Comparison of ENCODE assay signal across 22 cellular contexts in genomic region chr17:72336804-72337070, GRCh38.
DNase-seq lines count a peak whose midpoint lies in the region; ATAC-seq and TF ChIP-seq lines count a peak whose summit lies in the region.
"Had no signal": no experiment of that assay in that cellular context is flagged by ENCODE, and none has a peak within 500 bp of the region (broad histone marks: within the 10 kb centered on the region; RNA-seq: fewer than 3 reads in every experiment).

No MANE protein-coding gene starts in this region.

- no peak for TF ChIP-seq EP300 in esophagus muscularis mucosa (IDR thresholded peaks at IDR 0.05)

- H3K36me3 Mint-ChIP-seq in brain, result no peaks in the 10 kb centered on the region
- H3K36me3 Mint-ChIP-seq: CD14-positive monocyte; CD8-positive, alpha-beta memory T cell had no signal

- peak overlapping the region in 4 of 5 experiments; percentile 73 to 91 (median 85) for H3K27ac Mint-ChIP-seq in brain
- H3K27ac Mint-ChIP-seq: CD4-positive, alpha-beta T cell; CD8-positive, alpha-beta memory T cell had no signal

- TF ChIP-seq CTCF in HEK293 (tag by site-specific recombination; IDR thresholded peaks at IDR 0.05) (no peak), brain (conservative IDR thresholded peaks at IDR 0.05) (no peak), esophagus muscularis mucosa (IDR thresholded peaks at IDR 0.05) (no peak)

- POLR2A ChIA-PET in HEK293 (lab: Yijun Ruan, JAX), result interaction anchor here (1.1 kb wide), 1 partner anchor 216 kb away, joined by 6 read pairs; the partner anchor contains the start of gene SOX9

- no peak overlapping the region for H3K27ac ChIP-seq in HEK293 (ENCODE audit: extremely low read depth, low read depth, low read length)
- peak overlapping the region; percentile 43 for H3K27ac ChIP-seq in layer of hippocampus (ENCODE audit: low read depth, low read length)
- peak overlapping the region; percentile 14 for H3K27ac ChIP-seq in mesodermal cell (ENCODE audit: low read depth, low read length, severe bottlenecking)
- no peak overlapping the region for H3K27ac ChIP-seq in esophagus muscularis mucosa (replicated peaks in 1 of 4)
- H3K27ac ChIP-seq: A549; BLaER1 treated with 17β-estradiol and CSF1 and Interleukin-3, amounts not matched to agents 10 nM and 100 nM had no signal

- no peak for ATAC-seq in HG02981 (IDR thresholded peaks at IDR 0.05; ENCODE audit: unreplicated experiment)
- ATAC-seq: A549 had no signal

- no peaks in the 10 kb centered on the region for H3K27me3 Mint-ChIP-seq in brain

- H3K36me3 ChIP-seq in HEK293 (ENCODE audit: control insufficient read depth in 2 of 2, insufficient read depth in 1 of 2, low read length in 2 of 2), result no peaks in the 10 kb centered on the region
- no peaks in the 10 kb centered on the region for H3K36me3 ChIP-seq in mesodermal cell (ENCODE audit: control insufficient read depth, insufficient read depth, low read length)
- H3K36me3 ChIP-seq in esophagus muscularis mucosa, result no peaks in the 10 kb centered on the region
- H3K36me3 ChIP-seq: BE2C; BLaER1 treated with 17β-estradiol and CSF1 and Interleukin-3, amounts not matched to agents 10 nM and 100 nM; HAP-1 had no signal

- H3K9me3 ChIP-seq in HEK293 (ENCODE audit: control insufficient read depth, insufficient read depth, low read depth, low read length) (no peaks in the 10 kb centered on the region), mesodermal cell (ENCODE audit: control insufficient read depth, low read length) (no peaks in the 10 kb centered on the region), esophagus muscularis mucosa (no peaks in the 10 kb centered on the region)
- H3K9me3 ChIP-seq: A549; BE2C; BLaER1 treated with 17β-estradiol and CSF1 and Interleukin-3, amounts not matched to agents 10 nM and 100 nM; HAP-1 had no signal

- H3K4me1 ChIP-seq in HEK293 (ENCODE audit: control insufficient read depth, insufficient read depth, low read length) (peaks cover 9% of the 10 kb centered on the region; the same call in 1 of the 2 replicates), mesodermal cell (ENCODE audit: control insufficient read depth, insufficient read depth, low read length, poor library complexity, severe bottlenecking) (peaks cover 54% of the 10 kb centered on the region), esophagus muscularis mucosa (peaks cover 12 to 18% (median 16%) of the 10 kb centered on the region in 4 donors)
- H3K4me1 ChIP-seq: HAP-1 had no signal

- intact Hi-C loops in esophagus muscularis mucosa (cut with DNase I), result no loop called here

- H3K4me3 ChIP-seq in HEK293 (ENCODE audit: low read depth, low read length) (no peak overlapping the region), mesodermal cell (ENCODE audit: extremely low read depth, insufficient read depth, low read length, poor library complexity, severe bottlenecking) (no peak overlapping the region), esophagus muscularis mucosa (no peak overlapping the region)
- H3K4me3 ChIP-seq: A549; BLaER1 treated with 17β-estradiol and CSF1 and Interleukin-3, amounts not matched to agents 10 nM and 100 nM; HAP-1 had no signal

- H3K27me3 ChIP-seq in layer of hippocampus (ENCODE audit: control insufficient read depth, insufficient read depth, low read length) (no peaks in the 10 kb centered on the region), esophagus muscularis mucosa (peaks cover 0 to 22% (median 0%) of the 10 kb centered on the region in 4 donors)
- H3K27me3 ChIP-seq: BE2C had no signal

- 100% methylated on average over 1 of the region's 1 CpG for WGBS in mesodermal cell (ENCODE audit: insufficient coverage in 2 of 2), 2 experiments
- no CpG with 5 or more reads among the region's 1 CpG for WGBS in esophagus muscularis mucosa

- CTCF ChIA-PET in HEK293 (lab: Yijun Ruan, JAX), result interaction anchor here (1.8 kb wide), 1 partner anchor 9 kb away, joined by 5 read pairs; no protein-coding TSS in a partner anchor

- TF ChIP-seq POLR2A in esophagus muscularis mucosa (IDR thresholded peaks at IDR 0.05; ENCODE audit: low read depth), result no peak
- TF ChIP-seq POLR2A in erythroblast (IDR thresholded peaks at IDR 0.05; ENCODE audit: low read length), result no peak

- no peak overlapping the region for H3K4me3 Mint-ChIP-seq in brain
- H3K4me3 Mint-ChIP-seq: CD14-positive monocyte; CD4-positive, alpha-beta T cell; CD8-positive, alpha-beta memory T cell had no signal

- peaks cover 63% of the 10 kb centered on the region for H3K4me1 Mint-ChIP-seq in brain
- H3K4me1 Mint-ChIP-seq: CD14-positive monocyte; CD8-positive, alpha-beta memory T cell had no signal

- DNase-seq in esophagus muscularis mucosa (ENCODE audit: extremely low spot score) (no peak), erythroblast (lab: John Stamatoyannopoulos, UW) (no peak)
- DNase-seq in activated T-cell treated with anti-CD3 and anti-CD28 coated beads, Interleukin-2, amount 50 U/mL, for 48 hours, result no peak
- DNase-seq: 8988T; ACHN; AML-193; BE2C; CD4-positive, alpha-beta T cell; CD8-positive, alpha-beta memory T cell; DMS 273 treated with DMSO at 0.1 percent for 48 hours; EL; GF-D8; GOT3 had no signal

- H3K9me3 Mint-ChIP-seq in brain, result no peaks in the 10 kb centered on the region

TF ChIP-seq in HEK293, 187 proteins besides CTCF, POLR2A, EP300 and RAD21:
- TF ChIP-seq, protein P1, sequence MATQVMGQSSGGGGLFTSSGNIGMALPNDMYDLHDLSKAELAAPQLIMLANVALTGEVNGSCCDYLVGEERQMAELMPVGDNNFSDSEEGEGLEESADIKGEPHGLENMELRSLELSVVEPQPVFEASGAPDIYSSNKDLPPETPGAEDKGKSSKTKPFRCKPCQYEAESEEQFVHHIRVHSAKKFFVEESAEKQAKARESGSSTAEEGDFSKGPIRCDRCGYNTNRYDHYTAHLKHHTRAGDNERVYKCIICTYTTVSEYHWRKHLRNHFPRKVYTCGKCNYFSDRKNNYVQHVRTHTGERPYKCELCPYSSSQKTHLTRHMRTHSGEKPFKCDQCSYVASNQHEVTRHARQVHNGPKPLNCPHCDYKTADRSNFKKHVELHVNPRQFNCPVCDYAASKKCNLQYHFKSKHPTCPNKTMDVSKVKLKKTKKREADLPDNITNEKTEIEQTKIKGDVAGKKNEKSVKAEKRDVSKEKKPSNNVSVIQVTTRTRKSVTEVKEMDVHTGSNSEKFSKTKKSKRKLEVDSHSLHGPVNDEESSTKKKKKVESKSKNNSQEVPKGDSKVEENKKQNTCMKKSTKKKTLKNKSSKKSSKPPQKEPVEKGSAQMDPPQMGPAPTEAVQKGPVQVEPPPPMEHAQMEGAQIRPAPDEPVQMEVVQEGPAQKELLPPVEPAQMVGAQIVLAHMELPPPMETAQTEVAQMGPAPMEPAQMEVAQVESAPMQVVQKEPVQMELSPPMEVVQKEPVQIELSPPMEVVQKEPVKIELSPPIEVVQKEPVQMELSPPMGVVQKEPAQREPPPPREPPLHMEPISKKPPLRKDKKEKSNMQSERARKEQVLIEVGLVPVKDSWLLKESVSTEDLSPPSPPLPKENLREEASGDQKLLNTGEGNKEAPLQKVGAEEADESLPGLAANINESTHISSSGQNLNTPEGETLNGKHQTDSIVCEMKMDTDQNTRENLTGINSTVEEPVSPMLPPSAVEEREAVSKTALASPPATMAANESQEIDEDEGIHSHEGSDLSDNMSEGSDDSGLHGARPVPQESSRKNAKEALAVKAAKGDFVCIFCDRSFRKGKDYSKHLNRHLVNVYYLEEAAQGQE (tag by site-specific recombination; IDR thresholded peaks at IDR 0.05), result peak; percentile 1; the same call in 1 of the 2 replicates
- no peak for TF ChIP-seq ZNF146 (tag by site-specific recombination; IDR thresholded peaks at IDR 0.05)

Comparison
In these comparisons a context has a peak if more than half of its experiments do, and no peak if none do; other contexts are left out.
1. H3K27ac ChIP-seq: peak in layer of hippocampus (single experiment) and mesodermal cell (single experiment); none in HEK293 (single experiment) and esophagus muscularis mucosa (0 of 4).